ENCODE assay signal across 8 cellular contexts in the genomic region with DNA sequence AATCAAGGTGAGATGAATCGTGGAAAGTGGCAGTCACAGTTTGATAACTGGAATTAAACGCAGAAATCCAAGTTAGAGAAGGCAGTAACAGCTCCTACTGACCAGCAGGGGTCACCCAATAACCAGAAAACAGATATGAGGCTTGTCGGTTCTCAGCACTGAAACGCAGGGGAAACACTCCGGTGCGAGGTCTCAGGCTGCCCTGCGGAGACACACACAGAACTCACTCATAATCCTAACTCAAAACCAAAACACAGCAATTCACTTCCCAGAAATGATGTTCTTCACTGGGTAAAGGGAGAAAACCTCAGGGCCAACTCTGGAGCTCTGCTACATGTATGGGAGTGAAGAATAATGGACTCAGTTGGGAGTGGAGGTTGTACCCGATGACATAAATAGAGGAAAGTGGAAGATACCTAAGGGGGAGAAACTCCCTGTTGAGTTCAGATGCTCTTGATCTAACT.
DNase-seq lines count a peak whose midpoint lies in the region; ATAC-seq, FAIRE-seq and TF ChIP-seq lines count a peak whose summit lies in the region.

No MANE protein-coding gene starts in this region.

- H3K27me3 Mint-ChIP-seq in activated CD8-positive, alpha-beta T cell treated with anti-CD3 and anti-CD28 coated beads for 36 hours: peaks cover 13% of the 10 kb centered on the region

- intact Hi-C loops in activated CD8-positive, alpha-beta T cell treated with anti-CD3 and anti-CD28 coated beads for 36 hours (cut with micrococcal nuclease): no loop called here

- POLR2A ChIA-PET in activated CD8-positive, alpha-beta T cell treated with anti-CD3 and anti-CD28 coated beads for 36 hours (lab: Charles Lee): no interaction called here

- FAIRE-seq in D721Med (lab: Jason Lieb, UNC): peak; percentile 77

- no peaks in the 10 kb centered on the region for H3K9me3 Mint-ChIP-seq in activated CD8-positive, alpha-beta T cell treated with anti-CD3 and anti-CD28 coated beads for 36 hours

- H3K36me3 Mint-ChIP-seq in activated CD8-positive, alpha-beta T cell treated with anti-CD3 and anti-CD28 coated beads for 36 hours (ENCODE audit: low read depth): no peaks in the 10 kb centered on the region

- CTCF ChIA-PET in activated CD8-positive, alpha-beta T cell treated with anti-CD3 and anti-CD28 coated beads for 36 hours (lab: Charles Lee): interaction anchor here (0.7 to 1.6 kb wide), 7 partner anchors 8 to 1380 kb away, joined by 3 read pairs; no protein-coding TSS in a partner anchor

- no peak for DNase-seq in D721Med (ENCODE audit: insufficient read length, low spot score)
- DNase-seq in NCI-H345 (lab: John Stamatoyannopoulos, UW): peak; percentile 57
- DNase-seq in activated CD8-positive, alpha-beta T cell treated with anti-CD3 and anti-CD28 coated beads for 36 hours: peak; percentile 39
- DNase-seq in fibroblast of villous mesenchyme (ENCODE audit: low read depth): peak; percentile 76
- DNase-seq in nucleus accumbens (lab: John Stamatoyannopoulos, UW): peak in 47 of 56 donors; percentile 0 to 66 (median 18)
- no peak for DNase-seq in NCI-H524 treated with DMSO at 0.1 percent for 48 hours (lab: John Stamatoyannopoulos, UW)

- H3K27ac Mint-ChIP-seq in activated CD8-positive, alpha-beta T cell treated with anti-CD3 and anti-CD28 coated beads for 36 hours: no peak overlapping the region

- TF ChIP-seq CTCF in D721Med (IDR thresholded peaks at IDR 0.05; ENCODE audit: insufficient read depth, missing control alignments): peak; percentile 73
- peak; percentile 62 for TF ChIP-seq CTCF in activated CD8-positive, alpha-beta T cell treated with anti-CD3 and anti-CD28 coated beads for 36 hours (IDR thresholded peaks at IDR 0.05)
- TF ChIP-seq CTCF in fibroblast of villous mesenchyme (IDR thresholded peaks at IDR 0.05; ENCODE audit: insufficient read depth, low read depth, low read length): peak; percentile 86

- H3K4me3 Mint-ChIP-seq in activated CD8-positive, alpha-beta T cell treated with anti-CD3 and anti-CD28 coated beads for 36 hours: no peak overlapping the region

- H3K4me1 Mint-ChIP-seq in activated CD8-positive, alpha-beta T cell treated with anti-CD3 and anti-CD28 coated beads for 36 hours (ENCODE audit: low read depth): no peaks in the 10 kb centered on the region

- no peak overlapping the region for H3K4me3 ChIP-seq in fibroblast of villous mesenchyme (ENCODE audit: low read depth, low read length)

- ATAC-seq in GM19025 (IDR thresholded peaks at IDR 0.05; ENCODE audit: low read depth, unreplicated experiment) (peak; percentile 95), HG03095 (IDR thresholded peaks at IDR 0.05; ENCODE audit: unreplicated experiment) (peak; percentile 98)
- peak; percentile 72 for ATAC-seq in activated CD8-positive, alpha-beta T cell treated with anti-CD3 and anti-CD28 coated beads for 36 hours

Comparison
In these comparisons a context has a peak if more than half of its experiments do, and no peak if none do; other contexts are left out.
1. DNase-seq: peak in NCI-H345 (single experiment), activated CD8-positive, alpha-beta T cell treated with anti-CD3 and anti-CD28 coated beads for 36 hours (single experiment), fibroblast of villous mesenchyme (single experiment) and nucleus accumbens (47 of 56); none in D721Med (single experiment) and NCI-H524 treated with DMSO at 0.1 percent for 48 hours (single experiment).
2. Peak in every context shown above with its lines, with median percentiles within 50 percentile points of each other: CTCF ChIP-seq and ATAC-seq.